In the genomic region with DNA sequence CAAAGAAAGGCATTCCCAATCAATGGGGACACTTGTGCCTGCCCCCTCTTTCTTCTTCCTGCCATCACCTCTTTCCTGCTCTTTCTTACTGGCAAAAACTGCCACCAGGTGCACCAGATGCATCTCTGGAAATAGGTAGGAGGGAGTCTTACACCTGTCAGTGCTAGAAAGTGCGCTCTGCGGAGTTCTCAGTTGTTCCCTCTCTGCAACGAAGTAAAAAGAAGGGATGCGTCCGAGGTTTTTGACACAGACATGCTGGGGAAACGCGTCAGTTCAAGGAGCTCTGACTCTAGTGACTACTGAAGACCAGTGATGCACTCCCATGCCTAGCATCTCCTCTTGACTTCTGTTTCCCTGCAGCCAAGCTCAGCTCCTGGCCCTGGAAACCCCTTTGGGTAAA, we compare ENCODE assay signal across 21 cellular contexts. TPM values are rescaled to one million over a fixed set of nuclear protein-coding genes. Genes with fewer than 3 reads are reported as not detected.
DNase-seq lines count a peak whose midpoint lies in the region; ATAC-seq, FAIRE-seq and TF ChIP-seq lines count a peak whose summit lies in the region.
"Had no signal": no experiment of that assay in that cellular context is flagged by ENCODE, and none has a peak within 500 bp of the region (broad histone marks: within the 10 kb centered on the region; RNA-seq: fewer than 3 reads in every experiment).

No MANE protein-coding gene starts in this region.

- H3K79me2 ChIP-seq in GM23338 (replicated peaks; ENCODE audit: insufficient read depth): no peaks in the 10 kb centered on the region
- no peaks in the 10 kb centered on the region for H3K79me2 ChIP-seq in hepatocyte
- no peaks in the 10 kb centered on the region for H3K79me2 ChIP-seq in neural cell (replicated peaks; ENCODE audit: insufficient read depth, low read length)

- peaks cover 49% of the 10 kb centered on the region for H3K27me3 Mint-ChIP-seq in GM23338 (ENCODE audit: insufficient read depth, low read depth, poor library complexity)

- H3K36me3 ChIP-seq in GM23338 (ENCODE audit: insufficient read depth): peaks cover 4% of the 10 kb centered on the region; the same call in 1 of the 2 replicates
- no peaks in the 10 kb centered on the region for H3K36me3 ChIP-seq in NT2/D1 (ENCODE audit: insufficient read depth, insufficient read length, low read length)
- no peaks in the 10 kb centered on the region for H3K36me3 ChIP-seq in hepatocyte (replicated peaks; ENCODE audit: insufficient read depth, low read depth)
- no peaks in the 10 kb centered on the region for H3K36me3 ChIP-seq in neural cell (ENCODE audit: insufficient read depth, low read length)
- H3K36me3 ChIP-seq in small intestine (ENCODE audit: control insufficient read depth in 2 of 2, insufficient read depth in 2 of 2, low read length in 2 of 2): no peaks in the 10 kb centered on the region
- H3K36me3 ChIP-seq: adrenal gland, heart left ventricle had no signal

- FAIRE-seq in small intestine (lab: Jason Lieb, UNC): no peak

- H3K9ac ChIP-seq in NT2/D1 (ENCODE audit: insufficient read length, low read depth): peak overlapping the region; percentile 69
- H3K9ac ChIP-seq in neural cell (ENCODE audit: low read length): peak overlapping the region; percentile 74

- TF ChIP-seq CTCF in GM23338 (conservative IDR thresholded peaks at IDR 0.05; ENCODE audit: low read depth in 2 of 2): no peak
- no peak for TF ChIP-seq CTCF in hepatocyte (IDR thresholded peaks at IDR 0.05; ENCODE audit: poor library complexity)
- no peak for TF ChIP-seq CTCF in neural cell (IDR thresholded peaks at IDR 0.05; ENCODE audit: poor library complexity, severe bottlenecking)

- H3K9me3 ChIP-seq in NT2/D1 (ENCODE audit: insufficient read depth, low read length): no peaks in the 10 kb centered on the region
- no peaks in the 10 kb centered on the region for H3K9me3 ChIP-seq in hepatocyte (ENCODE audit: low read depth)
- H3K9me3 ChIP-seq in neural cell (ENCODE audit: low read length): no peaks in the 10 kb centered on the region
- no peaks in the 10 kb centered on the region for H3K9me3 ChIP-seq in small intestine (ENCODE audit: control insufficient read depth, low read depth)
- H3K9me3 ChIP-seq: adrenal gland, heart left ventricle had no signal

- no peak overlapping the region for H3K27ac ChIP-seq in GM23338 (ENCODE audit: low read depth)
- H3K27ac ChIP-seq in hepatocyte: no peak overlapping the region
- H3K27ac ChIP-seq in neural cell (ENCODE audit: low read length): peak overlapping the region; percentile 53
- no peak overlapping the region for H3K27ac ChIP-seq in small intestine (ENCODE audit: low read depth in 1 of 2, low read length in 1 of 2)
- H3K27ac ChIP-seq: heart left ventricle had no signal

- H3K9me2 ChIP-seq in GM23338 (ENCODE audit: insufficient read depth): no peaks in the 10 kb centered on the region
- no peaks in the 10 kb centered on the region for H3K9me2 ChIP-seq in hepatocyte (replicated peaks; ENCODE audit: insufficient read depth)
- H3K9me2 ChIP-seq in neural cell (ENCODE audit: insufficient read depth, low read length): no peaks in the 10 kb centered on the region

- H3K4me1 Mint-ChIP-seq in GM23338: peaks cover 16% of the 10 kb centered on the region

- peaks cover 12% of the 10 kb centered on the region for H3K36me3 Mint-ChIP-seq in GM23338 (ENCODE audit: low read depth)
- H3K36me3 Mint-ChIP-seq: stimulated activated effector memory CD8-positive, alpha-beta T cell treated with anti-CD3 and anti-CD28 coated beads, Interleukin-12 subunit alpha, Interleukin-12 subunit beta, amount 100 ng/mL, for 72 hours had no signal

- H3K4me3 ChIP-seq in GM23338 (no peak overlapping the region), NT2/D1 (ENCODE audit: insufficient read length, low read depth) (peak overlapping the region; percentile 44), hepatocyte (no peak overlapping the region), neural cell (ENCODE audit: low read length) (peak overlapping the region; percentile 93), small intestine (ENCODE audit: low read depth in 1 of 2, low read length in 2 of 2) (no peak overlapping the region)
- H3K4me3 ChIP-seq: adrenal gland had no signal

- 9% methylated on average over 7 of the region's 7 CpGs for WGBS in hepatocyte (ENCODE audit: low lambda C conversion rate, missing lambda C conversion rate)
- 10 to 26% (median 13%) methylated on average over 7 of the region's 7 CpGs for WGBS in small intestine, 3 donors

- H3K9me3 Mint-ChIP-seq in GM23338: peaks cover 77% of the 10 kb centered on the region

- H3K4me3 Mint-ChIP-seq in GM23338: peak overlapping the region; percentile 71
- H3K4me3 Mint-ChIP-seq: CD4-positive, alpha-beta T cell; stimulated activated effector memory CD8-positive, alpha-beta T cell treated with anti-CD3 and anti-CD28 coated beads, Interleukin-12 subunit alpha, Interleukin-12 subunit beta, amount 100 ng/mL, for 72 hours had no signal

- H3K4me1 ChIP-seq in GM23338 (ENCODE audit: insufficient read depth) (no peaks in the 10 kb centered on the region), NT2/D1 (ENCODE audit: insufficient read depth, insufficient read length) (no peaks in the 10 kb centered on the region), hepatocyte (ENCODE audit: insufficient read depth) (no peaks in the 10 kb centered on the region), small intestine (ENCODE audit: control insufficient read depth in 2 of 2, insufficient read depth in 1 of 2, low read depth in 1 of 2, low read length in 1 of 2) (no peaks in the 10 kb centered on the region)
- H3K4me1 ChIP-seq: adrenal gland had no signal

- H3K27me3 ChIP-seq in GM23338 (ENCODE audit: insufficient read depth) (peaks cover 13% of the 10 kb centered on the region; the same call in 1 of the 2 replicates), NT2/D1 (ENCODE audit: insufficient read depth, insufficient read length) (peaks cover 71% of the 10 kb centered on the region), hepatocyte (peaks cover 67% of the 10 kb centered on the region), neural cell (ENCODE audit: insufficient read depth, low read depth, low read length) (peaks cover 59% of the 10 kb centered on the region), small intestine (ENCODE audit: control insufficient read depth in 2 of 2, insufficient read depth in 2 of 2, low read length in 2 of 2) (peaks cover 0 to 2% of the 10 kb centered on the region in 2 donors)

- H3F3A ChIP-seq in GM23338 (replicated peaks; ENCODE audit: low read depth) (no peaks in the 10 kb centered on the region), neural cell (ENCODE audit: insufficient read depth, low read length, poor library complexity, severe bottlenecking) (peaks cover 7% of the 10 kb centered on the region)

- H3K27ac Mint-ChIP-seq in GM23338: no peak overlapping the region
- H3K27ac Mint-ChIP-seq: CD4-positive, alpha-beta T cell; stimulated activated effector memory CD8-positive, alpha-beta T cell treated with anti-CD3 and anti-CD28 coated beads, Interleukin-12 subunit alpha, Interleukin-12 subunit beta, amount 100 ng/mL, for 72 hours had no signal

- no peak for TF ChIP-seq RAD21 in neural cell (conservative IDR thresholded peaks at IDR 0.05)

- H2AFZ ChIP-seq in GM23338 (no peak overlapping the region), hepatocyte (peak overlapping the region; percentile 56), neural cell (ENCODE audit: low read depth, low read length) (no peak overlapping the region)

- DNase-seq in GM23338 (ENCODE audit: low spot score) (no peak), NT2/D1 (ENCODE audit: low read depth, low spot score) (no peak), hepatocyte (ENCODE audit: low spot score) (no peak), small intestine (no peak), NCI-H2107 (lab: John Stamatoyannopoulos, UW) (no peak), NCI-H1092 (lab: John Stamatoyannopoulos, UW) (no peak)
- DNase-seq: activated CD4-positive, alpha-beta T cell treated with anti-CD3 and anti-CD28 coated beads for 48 hours; activated gamma-delta T cell; CD4-positive, alpha-beta T cell; DMS79; heart left ventricle; KBM-7; MV-4-11; NCI-H2029 treated with DMSO at 0.1 percent for 48 hours; SW 1271 had no signal

- H3K4me2 ChIP-seq in GM23338 (no peak overlapping the region), hepatocyte (peak overlapping the region; percentile 93), neural cell (ENCODE audit: low read length) (peak overlapping the region; percentile 74)

- H4K20me1 ChIP-seq in GM23338 (replicated peaks; ENCODE audit: insufficient read depth): no peaks in the 10 kb centered on the region
- H4K20me1 ChIP-seq in hepatocyte (ENCODE audit: insufficient read depth, poor library complexity, severe bottlenecking): peaks cover 3% of the 10 kb centered on the region
- H4K20me1 ChIP-seq in neural cell (ENCODE audit: insufficient read depth): no peaks in the 10 kb centered on the region

- no peak for TF ChIP-seq EP300 in neural cell (conservative IDR thresholded peaks at IDR 0.05; ENCODE audit: poor library complexity, severe bottlenecking)

- no peak; the same call in 2 of the 3 replicates for ATAC-seq in GM23338
- no peak for ATAC-seq in GM19452 (IDR thresholded peaks at IDR 0.05; ENCODE audit: unreplicated experiment)
- ATAC-seq: stimulated activated effector memory CD8-positive, alpha-beta T cell treated with anti-CD3 and anti-CD28 coated beads, Interleukin-12 subunit alpha, Interleukin-12 subunit beta, amount 100 ng/mL, for 72 hours had no signal

TF ChIP-seq in GM23338, 12 proteins besides CTCF, POLR2A, EP300 and RAD21 (continues in another document):
- no peak for TF ChIP-seq ZNF114 (CRISPR knock-in tag; IDR thresholded peaks at IDR 0.05)
- TF ChIP-seq JUNB (IDR thresholded peaks at IDR 0.05; ENCODE audit: unreplicated experiment): no peak

TF ChIP-seq in neural cell, 6 proteins besides CTCF, POLR2A, EP300 and RAD21 (continues in another document):
- TF ChIP-seq MXI1 (conservative IDR thresholded peaks at IDR 0.05; ENCODE audit: poor library complexity, severe bottlenecking) (no peak), POLR2AphosphoS5 (IDR thresholded peaks at IDR 0.05) (no peak), TAF1 (IDR thresholded peaks at IDR 0.05; ENCODE audit: low read depth) (no peak), EZH2 (IDR thresholded peaks at IDR 0.05; ENCODE audit: borderline replicate concordance, insufficient read depth, low read length, poor library complexity, severe bottlenecking) (no peak), SMC3 (conservative IDR thresholded peaks at IDR 0.05; ENCODE audit: poor library complexity) (no peak)

RNA-seq across cellular contexts. Expression of a gene that starts 0.8 kb away (rescaled TPM):
- total RNA-seq in GM23338 (2014; rRNA removed; shearing (Covaris generic)): not detected in 2 replicates
- polyA plus RNA-seq in GM23338 (2016; fragmentation: Nextera tagmentation; extraction: Ambion mirVana): 0.40 and 0.56 TPM in 2 replicates
- total RNA-seq in hepatocyte: 2.7 and 2.9 TPM in 2 replicates
- 0.95 and 1.7 TPM in 2 replicates for polyA plus RNA-seq in hepatocyte
- 21.9 and 23.8 TPM in 2 replicates for polyA plus RNA-seq in neural cell
- 78.1 and 83.5 TPM in 2 replicates for polyA minus RNA-seq in neural cell
- polyA plus RNA-seq in small intestine: under 1 TPM in 1 of 3 donors, not detected in 2; 0.01 TPM
- total RNA-seq: CD4-positive, alpha-beta T cell; chondrocyte; heart left ventricle; renal cortical epithelial cell had no signal
- polyA plus RNA-seq: heart left ventricle had no signal

Comparison
In these comparisons a context has a peak if more than half of its experiments do, and no peak if none do; other contexts are left out.
1. H3K4me3 ChIP-seq: peak in NT2/D1 (single experiment) and neural cell (single experiment); none in GM23338 (single experiment), hepatocyte (single experiment) and small intestine (0 of 2).